Comparison of ENCODE assay signal across 8 cellular contexts in genomic region chr4:80335226-80335553, GRCh38. TPM values are rescaled to one million over a fixed set of nuclear protein-coding genes. Genes with fewer than 3 reads are reported as not detected.
DNase-seq lines count a peak whose midpoint lies in the region; ATAC-seq and TF ChIP-seq lines count a peak whose summit lies in the region.

No MANE protein-coding gene starts in this region.

- DNase-seq in GM23248 (no peak), foreskin fibroblast (no peak), retinal pigment epithelial cell (ENCODE audit: low read depth) (no peak), DMS53 (lab: John Stamatoyannopoulos, UW) (no peak), kidney glomerular epithelial cell (lab: John Stamatoyannopoulos, UW) (no peak)
- no peak for DNase-seq in stimulated activated CD4-positive, alpha-beta T cell treated with anti-CD3 and anti-CD28 coated beads, Interleukin-2, amount 100 ng/mL, for 24 hours

- peak overlapping the region; percentile 95 for H2AFZ ChIP-seq in GM23248

- H3K27ac ChIP-seq in GM23248: peak overlapping the region; percentile 23; the same call in 1 of the 2 replicates

- no peaks in the 10 kb centered on the region for H3K27me3 ChIP-seq in GM23248 (replicated peaks; ENCODE audit: insufficient read depth)

- peaks cover 3% of the 10 kb centered on the region; the same call in 1 of the 2 replicates for H3K4me1 ChIP-seq in GM23248 (ENCODE audit: insufficient read depth)

- no peaks in the 10 kb centered on the region for H4K20me1 ChIP-seq in GM23248 (ENCODE audit: insufficient read depth)

- 0 to 4% methylated on average over 3 of the region's 3 CpGs for WGBS in GM23248 (ENCODE audit: low coverage in 1 of 2, low lambda C conversion rate in 2 of 2, missing lambda C conversion rate in 2 of 2), 2 experiments

- no peak for TF ChIP-seq CTCF in WI38 (IDR thresholded peaks at IDR 0.05; ENCODE audit: low read depth, low read length)
- no peak for TF ChIP-seq CTCF in foreskin fibroblast (IDR thresholded peaks at IDR 0.05; ENCODE audit: low read depth, low read length)
- no peak for TF ChIP-seq CTCF in retinal pigment epithelial cell (conservative IDR thresholded peaks at IDR 0.05; ENCODE audit: low read depth, low read length)

- in situ Hi-C loops in GM23248 (cut with MboI): no loop called here

- H3K9me3 ChIP-seq in GM23248 (ENCODE audit: low read depth): no peaks in the 10 kb centered on the region

- H3F3A ChIP-seq in GM23248 (ENCODE audit: insufficient read depth): no peaks in the 10 kb centered on the region

- H3K9me2 ChIP-seq in GM23248 (ENCODE audit: insufficient read depth): no peaks in the 10 kb centered on the region

- peak overlapping the region; percentile 89 for H3K4me3 ChIP-seq in GM23248
- H3K4me3 ChIP-seq in WI38 (ENCODE audit: low read depth, low read length): peak overlapping the region; percentile 79
- H3K4me3 ChIP-seq in foreskin fibroblast (ENCODE audit: low read depth in 1 of 2, low read length in 2 of 2): peak overlapping the region; percentile 76 to 78
- peak overlapping the region; percentile 82 for H3K4me3 ChIP-seq in retinal pigment epithelial cell (ENCODE audit: low read length)

- H3K9ac ChIP-seq in GM23248: peak overlapping the region; percentile 65

- H3K4me2 ChIP-seq in GM23248 (ENCODE audit: unreplicated experiment): peak overlapping the region; percentile 78

- H3K79me2 ChIP-seq in GM23248 (ENCODE audit: insufficient read depth): no peaks in the 10 kb centered on the region

- H3K36me3 ChIP-seq in GM23248 (ENCODE audit: low read depth): no peaks in the 10 kb centered on the region

- no peak for ATAC-seq in HG03025 (IDR thresholded peaks at IDR 0.05; ENCODE audit: low FRiP score, unreplicated experiment)

RNA-seq across cellular contexts. Expression of gene CFAP299, which starts 0.3 kb away (rescaled TPM):
- 1.1 TPM in 1 of 2 replicates, not detected in the other for total RNA-seq in GM23248 (2014; rRNA removed; shearing (Covaris generic))
- 1.0 and 1.2 TPM in 2 replicates for polyA plus RNA-seq in GM23248 (2016; fragmentation: Nextera tagmentation; extraction: Ambion mirVana)
